9 cellular contexts compared by ENCODE assay signal in genomic region chr6:157198425-157199279, GRCh38.
A peak's percentile ranks its signal among the peaks of the same experiment; 100 is the strongest.
DNase-seq lines count a peak whose midpoint lies in the region; ATAC-seq, FAIRE-seq and TF ChIP-seq lines count a peak whose summit lies in the region.
"Had no signal": no experiment of that assay in that cellular context is flagged by ENCODE, and none has a peak within 500 bp of the region (broad histone marks: within the 10 kb centered on the region; RNA-seq: fewer than 3 reads in every experiment).

No MANE protein-coding gene starts in this region.

- TF ChIP-seq EP300 in esophagus muscularis mucosa (IDR thresholded peaks at IDR 0.05), result no peak

- H3K4me1 ChIP-seq in esophagus muscularis mucosa, result peaks cover 14 to 20% (median 17%) of the 10 kb centered on the region in 4 donors
- H3K4me1 ChIP-seq in pancreas, result peaks cover 10 to 13% (median 12%) of the 10 kb centered on the region in 3 donors

- TF ChIP-seq POLR2A in esophagus muscularis mucosa (IDR thresholded peaks at IDR 0.05; ENCODE audit: low read depth), result no peak

- FAIRE-seq in pancreas (lab: Jason Lieb, UNC), result no peak

- no peak for TF ChIP-seq CTCF in esophagus muscularis mucosa (IDR thresholded peaks at IDR 0.05)
- no peak for TF ChIP-seq CTCF in pancreas (IDR thresholded peaks at IDR 0.05)

- H3K4me3 ChIP-seq in esophagus muscularis mucosa (peak overlapping the region in 3 of 4 donors; percentile 2 to 17 (median 4)), pancreas (peak overlapping the region; percentile 2 to 38 (median 21))

- ATAC-seq in pancreas (peak; percentile 82 to 91 (median 88)), HG02678 (IDR thresholded peaks at IDR 0.05; ENCODE audit: unreplicated experiment) (no peak), HG03354 (IDR thresholded peaks at IDR 0.05; ENCODE audit: poor library complexity, severe bottlenecking, unreplicated experiment) (no peak)

- no peaks in the 10 kb centered on the region for H3K9me3 ChIP-seq in esophagus muscularis mucosa
- no peaks in the 10 kb centered on the region for H3K9me3 ChIP-seq in pancreas

- H3K36me3 ChIP-seq in esophagus muscularis mucosa (peaks cover 28 to 71% (median 63%) of the 10 kb centered on the region in 4 donors), pancreas (peaks cover 0 to 16% (median 7%) of the 10 kb centered on the region in 3 donors)

- peak; percentile 94 for DNase-seq in DMS53 treated with DMSO at 0.1 percent for 48 hours (lab: John Stamatoyannopoulos, UW; ENCODE audit: unreplicated experiment)
- DNase-seq in NCI-H446 treated with DMSO at 0.1 percent for 48 hours (lab: John Stamatoyannopoulos, UW), result peak; percentile 61
- DNase-seq in esophagus muscularis mucosa (ENCODE audit: extremely low spot score), result no peak
- peak; percentile 82 to 97 (median 94) for DNase-seq in pancreas
- DNase-seq in stimulated activated naive CD4-positive, alpha-beta T cell (lab: John Stamatoyannopoulos, UW), result no peak
- no peak for DNase-seq in cortex of kidney (lab: John Stamatoyannopoulos, UW)
- DNase-seq: activated CD4-positive, alpha-beta T cell treated with anti-CD3 and anti-CD28 coated beads, Interleukin-2, amount 50 U/mL, for 48 hours had no signal

- 38% methylated on average over 14 of the region's 15 CpGs for WGBS in esophagus muscularis mucosa
- 11 to 17% methylated on average over 15 of the region's 15 CpGs for WGBS in pancreas, 2 donors

- H3K27ac ChIP-seq in esophagus muscularis mucosa (replicated peaks in 1 of 4), result peak overlapping the region; percentile 72 to 79 (median 76)
- peak overlapping the region; percentile 55 to 90 (median 78) for H3K27ac ChIP-seq in pancreas

- no peaks in the 10 kb centered on the region for H3K27me3 ChIP-seq in esophagus muscularis mucosa
- no peaks in the 10 kb centered on the region for H3K27me3 ChIP-seq in pancreas

- intact Hi-C loops in esophagus muscularis mucosa (cut with DNase I) (no loop called here), pancreas (cut with DNase I) (no loop called here)

Comparison
In these comparisons a context has a peak if more than half of its experiments do, and no peak if none do; other contexts are left out.
1. DNase-seq: peak in DMS53 treated with DMSO at 0.1 percent for 48 hours (single experiment), NCI-H446 treated with DMSO at 0.1 percent for 48 hours (single experiment) and pancreas (6 of 6); none in esophagus muscularis mucosa (single experiment), stimulated activated naive CD4-positive, alpha-beta T cell (0 of 6) and cortex of kidney (single experiment).
2. ATAC-seq: peak in pancreas (4 of 4); none in HG02678 (single experiment) and HG03354 (single experiment).